ENCODE assay signal across 16 cellular contexts in genomic region chr9:83036043-83036442, GRCh38. TPM values are rescaled to one million over a fixed set of nuclear protein-coding genes. Genes with fewer than 3 reads are reported as not detected.
DNase-seq lines count a peak whose midpoint lies in the region; ATAC-seq and TF ChIP-seq lines count a peak whose summit lies in the region.
"Had no signal": no experiment of that assay in that cellular context is flagged by ENCODE, and none has a peak within 500 bp of the region (broad histone marks: within the 10 kb centered on the region; RNA-seq: fewer than 3 reads in every experiment).

No MANE protein-coding gene starts in this region.

- no peak overlapping the region for H3K27ac ChIP-seq in esophagus muscularis mucosa (replicated peaks in 1 of 4)
- H3K27ac ChIP-seq: C4-2B had no signal

- H3K9me3 ChIP-seq in BE2C = no peaks in the 10 kb centered on the region
- H3K9me3 ChIP-seq in esophagus muscularis mucosa = no peaks in the 10 kb centered on the region
- H3K9me3 ChIP-seq: Caco-2 had no signal

- peak; percentile 80 for DNase-seq in BE2C
- DNase-seq in NCI-H69 (lab: John Stamatoyannopoulos, UW) = peak; percentile 23
- DNase-seq in esophagus muscularis mucosa (ENCODE audit: extremely low spot score) = peak; percentile 64
- DNase-seq in pons (ENCODE audit: low spot score) = peak; percentile 2
- no peak for DNase-seq in A172 (ENCODE audit: low spot score)
- DNase-seq: ACHN; Caco-2; CD4-positive, alpha-beta T cell; DMS79 treated with DMSO at 0.1 percent for 48 hours; GF-D8; HCEC 1CT; IMR-90 had no signal

- TF ChIP-seq EP300 in esophagus muscularis mucosa (IDR thresholded peaks at IDR 0.05) = no peak

- TF ChIP-seq CTCF in BE2C (IDR thresholded peaks at IDR 0.05; ENCODE audit: low read depth, low read length) (peak; percentile 18; the same call in 1 of the 2 replicates), esophagus muscularis mucosa (IDR thresholded peaks at IDR 0.05) (no peak)

- no peak for TF ChIP-seq POLR2A in esophagus muscularis mucosa (IDR thresholded peaks at IDR 0.05; ENCODE audit: low read depth)

- ATAC-seq in HG03280 (IDR thresholded peaks at IDR 0.05; ENCODE audit: unreplicated experiment) = no peak
- ATAC-seq: GM23338 had no signal

- no peaks in the 10 kb centered on the region for H3K27me3 ChIP-seq in BE2C
- peaks cover 0 to 4% (median 0%) of the 10 kb centered on the region in 4 donors for H3K27me3 ChIP-seq in esophagus muscularis mucosa

- peaks cover 32% of the 10 kb centered on the region for H3K4me1 ChIP-seq in BE2C
- no peaks in the 10 kb centered on the region for H3K4me1 ChIP-seq in esophagus muscularis mucosa
- H3K4me1 ChIP-seq: Caco-2 had no signal

- WGBS in esophagus muscularis mucosa = 49% methylated on average over 2 of the region's 2 CpGs

- 0 out of 2 replicates have a peak overlapping the region, but pooled peaks have one; percentile 9 for H3K4me3 ChIP-seq in BE2C (ENCODE audit: low read depth, low read length)
- H3K4me3 ChIP-seq in esophagus muscularis mucosa = no peak overlapping the region
- H3K4me3 ChIP-seq: GM23338 had no signal

- H3K36me3 ChIP-seq in BE2C (no peaks in the 10 kb centered on the region), esophagus muscularis mucosa (no peaks in the 10 kb centered on the region)

- intact Hi-C loops in esophagus muscularis mucosa (cut with DNase I) = no loop called here

RNA-seq across cellular contexts. Expression of gene RASEF, which starts 26.9 kb away (rescaled TPM):
- 8.9 TPM for polyA plus RNA-seq in BE2C (2012; ENCODE audit: insufficient read depth, insufficient read length, low read depth)
- total RNA-seq in esophagus muscularis mucosa = under 1 TPM; under 0.01 to 0.42 (median 0.24) TPM
- total RNA-seq in A172 (2014; rRNA removed; shearing (Covaris generic)) = 3.0 and 4.0 TPM in 2 replicates
- total RNA-seq: CD4-positive, alpha-beta T cell had no signal
- polyA plus RNA-seq: BJ had no signal
